1 cellular context compared by ENCODE assay signal in the genomic region with DNA sequence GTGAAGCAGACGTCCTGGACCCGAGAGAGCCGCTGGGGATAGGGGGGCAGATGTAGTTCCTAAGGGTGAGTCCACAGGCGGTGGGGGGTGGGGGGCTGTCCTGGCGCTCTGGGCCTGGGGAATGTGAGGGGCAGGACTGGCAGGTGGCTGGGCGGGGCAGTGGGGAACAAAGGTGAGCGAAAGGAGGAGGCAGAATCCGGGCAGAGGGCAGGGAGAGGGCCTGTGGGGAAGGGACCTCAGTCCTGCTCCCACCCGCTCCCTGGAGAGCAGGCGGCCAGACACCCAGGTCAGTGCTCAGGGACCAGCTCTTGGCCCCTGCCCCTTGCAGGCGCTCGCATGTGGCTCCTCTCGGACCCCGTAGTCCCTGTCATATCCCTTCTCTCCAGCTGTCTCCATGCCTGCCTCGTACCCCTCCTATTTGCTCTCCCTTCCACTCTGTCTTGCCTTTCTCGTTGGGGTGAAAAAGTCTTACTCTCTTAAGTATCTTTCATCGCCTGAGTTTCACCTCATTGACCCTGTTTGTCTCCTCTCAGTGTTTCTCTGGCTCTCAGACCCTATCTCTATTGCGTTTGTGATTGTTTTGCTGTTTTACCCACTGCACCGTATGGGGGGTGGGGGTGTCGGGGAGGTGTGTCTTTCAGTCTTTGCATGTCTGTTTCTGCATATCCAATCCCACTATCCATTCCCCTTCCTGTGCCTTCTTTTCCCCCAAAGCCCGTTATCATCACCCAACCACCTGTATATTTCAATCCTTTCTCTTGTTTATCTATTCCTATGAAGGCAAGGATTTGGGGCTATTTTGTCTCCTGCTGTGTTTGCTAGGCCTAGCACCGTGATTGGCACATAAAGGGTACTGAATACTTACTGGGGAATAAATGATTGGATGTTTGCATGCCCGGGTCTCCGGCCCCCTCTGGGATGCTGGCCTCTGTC.
A peak's percentile ranks its signal among the peaks of the same experiment; 100 is the strongest.
TF ChIP-seq lines count a peak whose summit lies in the region.

No MANE protein-coding gene starts in this region.

TF ChIP-seq in HEK293, 187 proteins besides CTCF, POLR2A, EP300 and RAD21 (continued from another document):
- TF ChIP-seq, protein P1, sequence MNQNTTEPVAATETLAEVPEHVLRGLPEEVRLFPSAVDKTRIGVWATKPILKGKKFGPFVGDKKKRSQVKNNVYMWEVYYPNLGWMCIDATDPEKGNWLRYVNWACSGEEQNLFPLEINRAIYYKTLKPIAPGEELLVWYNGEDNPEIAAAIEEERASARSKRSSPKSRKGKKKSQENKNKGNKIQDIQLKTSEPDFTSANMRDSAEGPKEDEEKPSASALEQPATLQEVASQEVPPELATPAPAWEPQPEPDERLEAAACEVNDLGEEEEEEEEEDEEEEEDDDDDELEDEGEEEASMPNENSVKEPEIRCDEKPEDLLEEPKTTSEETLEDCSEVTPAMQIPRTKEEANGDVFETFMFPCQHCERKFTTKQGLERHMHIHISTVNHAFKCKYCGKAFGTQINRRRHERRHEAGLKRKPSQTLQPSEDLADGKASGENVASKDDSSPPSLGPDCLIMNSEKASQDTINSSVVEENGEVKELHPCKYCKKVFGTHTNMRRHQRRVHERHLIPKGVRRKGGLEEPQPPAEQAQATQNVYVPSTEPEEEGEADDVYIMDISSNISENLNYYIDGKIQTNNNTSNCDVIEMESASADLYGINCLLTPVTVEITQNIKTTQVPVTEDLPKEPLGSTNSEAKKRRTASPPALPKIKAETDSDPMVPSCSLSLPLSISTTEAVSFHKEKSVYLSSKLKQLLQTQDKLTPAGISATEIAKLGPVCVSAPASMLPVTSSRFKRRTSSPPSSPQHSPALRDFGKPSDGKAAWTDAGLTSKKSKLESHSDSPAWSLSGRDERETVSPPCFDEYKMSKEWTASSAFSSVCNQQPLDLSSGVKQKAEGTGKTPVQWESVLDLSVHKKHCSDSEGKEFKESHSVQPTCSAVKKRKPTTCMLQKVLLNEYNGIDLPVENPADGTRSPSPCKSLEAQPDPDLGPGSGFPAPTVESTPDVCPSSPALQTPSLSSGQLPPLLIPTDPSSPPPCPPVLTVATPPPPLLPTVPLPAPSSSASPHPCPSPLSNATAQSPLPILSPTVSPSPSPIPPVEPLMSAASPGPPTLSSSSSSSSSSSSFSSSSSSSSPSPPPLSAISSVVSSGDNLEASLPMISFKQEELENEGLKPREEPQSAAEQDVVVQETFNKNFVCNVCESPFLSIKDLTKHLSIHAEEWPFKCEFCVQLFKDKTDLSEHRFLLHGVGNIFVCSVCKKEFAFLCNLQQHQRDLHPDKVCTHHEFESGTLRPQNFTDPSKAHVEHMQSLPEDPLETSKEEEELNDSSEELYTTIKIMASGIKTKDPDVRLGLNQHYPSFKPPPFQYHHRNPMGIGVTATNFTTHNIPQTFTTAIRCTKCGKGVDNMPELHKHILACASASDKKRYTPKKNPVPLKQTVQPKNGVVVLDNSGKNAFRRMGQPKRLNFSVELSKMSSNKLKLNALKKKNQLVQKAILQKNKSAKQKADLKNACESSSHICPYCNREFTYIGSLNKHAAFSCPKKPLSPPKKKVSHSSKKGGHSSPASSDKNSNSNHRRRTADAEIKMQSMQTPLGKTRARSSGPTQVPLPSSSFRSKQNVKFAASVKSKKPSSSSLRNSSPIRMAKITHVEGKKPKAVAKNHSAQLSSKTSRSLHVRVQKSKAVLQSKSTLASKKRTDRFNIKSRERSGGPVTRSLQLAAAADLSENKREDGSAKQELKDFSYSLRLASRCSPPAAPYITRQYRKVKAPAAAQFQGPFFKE (tag by site-specific recombination; IDR thresholded peaks at IDR 0.05; ENCODE audit: borderline replicate concordance) = no peak
- TF ChIP-seq KLF7 (tag by site-specific recombination; IDR thresholded peaks at IDR 0.05; ENCODE audit: borderline replicate concordance) (0 out of 2 replicates have a peak, but pooled peaks have one; percentile 15), ZNF37A (tag by site-specific recombination; IDR thresholded peaks at IDR 0.05) (no peak), ZNF549 (tag by site-specific recombination; IDR thresholded peaks at IDR 0.05) (no peak)
- TF ChIP-seq, protein P2, sequence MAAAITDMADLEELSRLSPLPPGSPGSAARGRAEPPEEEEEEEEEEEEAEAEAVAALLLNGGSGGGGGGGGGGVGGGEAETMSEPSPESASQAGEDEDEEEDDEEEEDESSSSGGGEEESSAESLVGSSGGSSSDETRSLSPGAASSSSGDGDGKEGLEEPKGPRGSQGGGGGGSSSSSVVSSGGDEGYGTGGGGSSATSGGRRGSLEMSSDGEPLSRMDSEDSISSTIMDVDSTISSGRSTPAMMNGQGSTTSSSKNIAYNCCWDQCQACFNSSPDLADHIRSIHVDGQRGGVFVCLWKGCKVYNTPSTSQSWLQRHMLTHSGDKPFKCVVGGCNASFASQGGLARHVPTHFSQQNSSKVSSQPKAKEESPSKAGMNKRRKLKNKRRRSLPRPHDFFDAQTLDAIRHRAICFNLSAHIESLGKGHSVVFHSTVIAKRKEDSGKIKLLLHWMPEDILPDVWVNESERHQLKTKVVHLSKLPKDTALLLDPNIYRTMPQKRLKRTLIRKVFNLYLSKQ (tag by site-specific recombination; IDR thresholded peaks at IDR 0.05; ENCODE audit: borderline replicate concordance) = no peak
